18 cellular contexts compared by ENCODE assay signal in the genomic region with DNA sequence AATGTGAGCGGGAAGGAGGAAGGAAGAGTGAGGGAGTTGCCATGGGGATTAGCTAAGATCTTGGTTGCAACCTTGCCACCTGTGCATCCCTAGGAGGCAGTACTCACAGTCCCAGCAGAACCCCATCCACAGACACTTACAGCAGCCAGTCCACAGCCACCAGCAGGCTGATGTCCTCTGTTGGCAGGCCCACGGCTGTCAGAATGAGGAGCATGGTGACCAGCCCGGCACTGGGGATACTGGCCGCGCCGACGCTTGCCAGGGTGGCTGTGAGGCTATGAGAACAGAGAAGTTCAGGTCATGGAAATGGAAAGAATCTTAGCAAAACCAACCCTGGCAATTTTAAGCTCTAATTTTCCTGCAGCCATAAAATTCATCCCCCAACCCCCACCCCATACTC.
"Had no signal": no experiment of that assay in that cellular context is flagged by ENCODE, and none has a peak within 500 bp of the region (broad histone marks: within the 10 kb centered on the region; RNA-seq: fewer than 3 reads in every experiment).

No MANE protein-coding gene starts in this region.

- H3K4me1 ChIP-seq: psoas muscle had no signal

- H3K27me3 Mint-ChIP-seq: activated CD4-positive, alpha-beta memory T cell treated with anti-CD3 and anti-CD28 coated beads, Interleukin-2, amount 10 ng/mL, durations not matched to agents 7 days and 5 days; activated CD4-positive, alpha-beta T cell treated with anti-CD3 and anti-CD28 coated beads for 36 hours; activated naive CD8-positive, alpha-beta T cell treated with anti-CD3 and anti-CD28 coated beads, Interleukin-2, amount 10 ng/mL, durations not matched to agents 7 days and 5 days had no signal

- H3K4me3 Mint-ChIP-seq: activated CD4-positive, alpha-beta memory T cell treated with anti-CD3 and anti-CD28 coated beads, Interleukin-2, amount 10 ng/mL, durations not matched to agents 7 days and 5 days; activated CD4-positive, alpha-beta T cell treated with anti-CD3 and anti-CD28 coated beads for 36 hours; activated naive CD8-positive, alpha-beta T cell treated with anti-CD3 and anti-CD28 coated beads, Interleukin-2, amount 10 ng/mL, durations not matched to agents 7 days and 5 days; endodermal cell; nephron progenitor cell had no signal

- H3K27ac Mint-ChIP-seq: activated CD4-positive, alpha-beta memory T cell treated with anti-CD3 and anti-CD28 coated beads, Interleukin-2, amount 10 ng/mL, durations not matched to agents 7 days and 5 days; activated CD4-positive, alpha-beta T cell treated with anti-CD3 and anti-CD28 coated beads for 36 hours; activated naive CD8-positive, alpha-beta T cell treated with anti-CD3 and anti-CD28 coated beads, Interleukin-2, amount 10 ng/mL, durations not matched to agents 7 days and 5 days; endodermal cell; nephron progenitor cell had no signal

- H3K4me1 Mint-ChIP-seq: endodermal cell had no signal

- H3K4me3 ChIP-seq: left lung, psoas muscle, SK-N-MC had no signal

- H3K9me3 Mint-ChIP-seq: endodermal cell, nephron progenitor cell had no signal

- H3K27ac ChIP-seq: left lung, SK-N-MC, WERI-Rb-1 had no signal

- H3K36me3 ChIP-seq: left lung had no signal

- H3K9me3 ChIP-seq: left lung, psoas muscle had no signal

- H3K27me3 ChIP-seq: left lung had no signal

- ATAC-seq: activated CD4-positive, alpha-beta T cell treated with anti-CD3 and anti-CD28 coated beads for 36 hours; left lung had no signal

- DNase-seq: activated CD4-positive, alpha-beta memory T cell treated with anti-CD3 and anti-CD28 coated beads, Interleukin-2, amount 10 ng/mL, durations not matched to agents 7 days and 5 days; activated CD4-positive, alpha-beta T cell treated with anti-CD3 and anti-CD28 coated beads for 36 hours; activated gamma-delta T cell; activated naive CD8-positive, alpha-beta T cell treated with anti-CD3 and anti-CD28 coated beads, Interleukin-2, amount 10 ng/mL, durations not matched to agents 7 days and 5 days; activated T-cell treated with anti-CD3 and anti-CD28 coated beads, Interleukin-2, amount 50 U/mL, for 48 hours; central memory CD4-positive, alpha-beta T cell; dermis blood vessel endothelial cell; endodermal cell; erythroblast; foreskin fibroblast; islet precursor cell; nephron progenitor cell; substantia nigra; T-helper 1 cell; WERI-Rb-1 had no signal
